In genomic region chr21:42923553-42924432, GRCh38 we compare ENCODE assay signal across 8 cellular contexts. TPM values are rescaled to one million over a fixed set of nuclear protein-coding genes. Genes with fewer than 3 reads are reported as not detected.
A peak's percentile ranks its signal among the peaks of the same experiment; 100 is the strongest.
DNase-seq lines count a peak whose midpoint lies in the region; ATAC-seq and TF ChIP-seq lines count a peak whose summit lies in the region.

No MANE protein-coding gene starts in this region.

- intact Hi-C loops in dorsolateral prefrontal cortex (cut with DNase I) (no loop called here), lower leg skin (cut with DNase I; ENCODE audit: low total_unique reads) (no loop called here)

- TF ChIP-seq CTCF in dorsolateral prefrontal cortex (IDR thresholded peaks at IDR 0.05 in 54 of 56, conservative IDR thresholded peaks at IDR 0.05 in 2 of 56; ENCODE audit: low read depth in 1 of 56, partially characterized antibody in 56 of 56) = peak; percentile 35 to 89 (median 73)
- TF ChIP-seq CTCF in lower leg skin (IDR thresholded peaks at IDR 0.05) = peak in 1 of 3 donors; percentile 62

- H3K4me3 ChIP-seq in dorsolateral prefrontal cortex (peak overlapping the region in 29 of 59 donors; percentile 0 to 47 (median 28)), lower leg skin (ENCODE audit: low read depth, poor library complexity, severe bottlenecking) (no peak overlapping the region)

- DNase-seq in GDM1 (lab: John Stamatoyannopoulos, UW) (peak; percentile 83), NCI-H69 (lab: John Stamatoyannopoulos, UW) (peak; percentile 98), dorsolateral prefrontal cortex (peak in 8 of 10 donors; percentile 45 to 83 (median 68)), lower leg skin (ENCODE audit: low spot score in 2 of 2) (peak; percentile 79 to 91)
- DNase-seq in activated CD4-positive, alpha-beta T cell treated with anti-CD3 and anti-CD28 coated beads, Interleukin-2, amount 50 U/mL, for 1 hour = peak; percentile 51
- peak; percentile 51 to 68 for DNase-seq in stimulated activated CD4-positive, alpha-beta T cell treated with anti-CD3 and anti-CD28 coated beads, Interleukin-4, amount 100 ng/mL, for 48 hours (ENCODE audit: low read depth in 2 of 2)

- H3K27ac ChIP-seq in dorsolateral prefrontal cortex = peak overlapping the region in 17 of 59 donors; percentile 8 to 62 (median 35)

- ATAC-seq in HG03521 (IDR thresholded peaks at IDR 0.05; ENCODE audit: unreplicated experiment) = peak; percentile 45
- no peak for ATAC-seq in GM19328 (IDR thresholded peaks at IDR 0.05; ENCODE audit: unreplicated experiment)

- 16 to 22% methylated on average over 18 of the region's 18 CpGs for WGBS in lower leg skin, 2 donors

- H3K27me3 ChIP-seq in dorsolateral prefrontal cortex = no peaks in the 10 kb centered on the region

- TF ChIP-seq POLR2A in lower leg skin (IDR thresholded peaks at IDR 0.05) = no peak

RNA-seq across cellular contexts. Expression of gene ERVH48-1, which starts 1.6 kb away (rescaled TPM):
- not detected for total RNA-seq in dorsolateral prefrontal cortex
- total RNA-seq in lower leg skin = not detected

RNA-seq across cellular contexts. Expression of gene NDUFV3, which starts 30.7 kb away (rescaled TPM):
- 10 to 100 TPM; 31.4 to 60.4 (median 38.6) TPM for total RNA-seq in dorsolateral prefrontal cortex
- 10 to 100 TPM; 41.8 to 65.3 (median 60.0) TPM for total RNA-seq in lower leg skin

RNA-seq across cellular contexts. Expression of gene WDR4, which starts 44.5 kb away (rescaled TPM):
- 10 to 100 TPM; 10.5 to 26.1 (median 16.4) TPM for total RNA-seq in dorsolateral prefrontal cortex
- total RNA-seq in lower leg skin = 10 to 100 TPM; 10.3 to 17.4 (median 12.0) TPM

RNA-seq across cellular contexts. Expression of gene PKNOX1, which starts 50.6 kb away (rescaled TPM):
- total RNA-seq in dorsolateral prefrontal cortex = 10 to 100 TPM; 12.3 to 50.7 (median 23.5) TPM
- total RNA-seq in lower leg skin = 10 to 100 TPM in 2 of 4 donors, 1 to 10 TPM in 2; 4.9 to 13.8 (median 8.8) TPM
